2 cellular contexts compared by ENCODE assay signal in the genomic region with DNA sequence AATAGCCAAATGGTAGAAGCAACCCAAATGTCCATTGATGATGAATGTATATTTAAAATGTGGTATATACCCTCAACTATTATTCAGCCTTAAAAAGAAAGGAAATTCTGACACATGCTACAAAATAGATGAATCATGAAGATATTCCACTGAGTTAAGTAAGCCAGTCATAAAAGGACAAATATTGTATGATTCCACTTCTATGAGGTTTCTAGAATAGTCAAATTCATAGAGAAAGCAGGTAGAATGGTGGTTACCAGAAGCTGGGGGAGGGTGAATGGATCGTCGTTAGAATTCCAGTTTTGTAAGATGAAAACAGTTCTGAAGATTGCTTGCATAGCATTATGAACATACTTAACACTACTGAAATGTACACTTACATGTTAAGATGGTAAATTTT.
TF ChIP-seq lines count a peak whose summit lies in the region.

No MANE protein-coding gene starts in this region.

TF ChIP-seq in GM12891, 5 proteins besides CTCF, POLR2A, EP300 and RAD21:
- TF ChIP-seq POU2F2 (IDR thresholded peaks at IDR 0.05; ENCODE audit: low read depth, low read length) (no peak), SPI1 (IDR thresholded peaks at IDR 0.05; ENCODE audit: low read depth, low read length) (no peak), PAX5 (IDR thresholded peaks at IDR 0.05; ENCODE audit: insufficient read depth, low read length, severe bottlenecking) (no peak), POLR2AphosphoS5 (IDR thresholded peaks at IDR 0.05; ENCODE audit: low read depth, low read length) (no peak), TAF1 (IDR thresholded peaks at IDR 0.05; ENCODE audit: low read depth, low read length) (no peak)

TF ChIP-seq in endothelial cell of umbilical vein, 7 proteins besides CTCF, POLR2A, EP300 and RAD21:
- TF ChIP-seq POLR2AphosphoS5 (IDR thresholded peaks at IDR 0.05; ENCODE audit: insufficient read depth, low read depth, low read length) (no peak), FOS (IDR thresholded peaks at IDR 0.05; ENCODE audit: borderline replicate concordance, insufficient read depth, low read length) (peak; percentile 17)
